ENCODE assay signal across 27 cellular contexts in genomic region chr16:55377840-55378239, GRCh38. TPM values are rescaled to one million over a fixed set of nuclear protein-coding genes. Genes with fewer than 3 reads are reported as not detected.
"Had no signal": no experiment of that assay in that cellular context is flagged by ENCODE, and none has a peak within 500 bp of the region (broad histone marks: within the 10 kb centered on the region; RNA-seq: fewer than 3 reads in every experiment).

No MANE protein-coding gene starts in this region.

- H3K4me3 ChIP-seq: coronary artery, dorsolateral prefrontal cortex, esophagus muscularis mucosa, gastrocnemius medialis, heart right ventricle, lower lobe of right lung, mucosa of descending colon had no signal

- DNase-seq: dermis blood vessel endothelial cell; dorsolateral prefrontal cortex; effector CD4-positive, alpha-beta T cell; effector memory CD4-positive, alpha-beta T cell; foreskin melanocyte; gastrocnemius medialis; glutamatergic neuron; head of caudate nucleus; heart right ventricle; hippocampal formation; left cardiac atrium; left ventricle myocardium superior; lower lobe of right lung; mesenchymal stem cell; mucosa of descending colon; naive B cell had no signal

- H3K36me3 ChIP-seq: esophagus muscularis mucosa, gastrocnemius medialis, heart right ventricle, lower lobe of right lung had no signal

- ATAC-seq: gastrocnemius medialis, heart right ventricle, left cardiac atrium, left lobe of liver, left ventricle myocardium superior, lower lobe of right lung, mucosa of descending colon had no signal

- H3K27ac ChIP-seq: coronary artery, dorsolateral prefrontal cortex, esophagus muscularis mucosa, gastrocnemius medialis, lower lobe of right lung had no signal

- H3K27me3 ChIP-seq: gastrocnemius medialis, heart right ventricle had no signal

- FAIRE-seq: colon, endothelial cell of umbilical vein, islet of Langerhans, keratinocyte had no signal

- H3K4me1 ChIP-seq: gastrocnemius medialis, lower lobe of right lung had no signal

- H3K9me3 ChIP-seq: esophagus muscularis mucosa, gastrocnemius medialis, heart right ventricle, lower lobe of right lung, mucosa of descending colon had no signal

RNA-seq across cellular contexts. Expression of gene IRX6, which starts 53.8 kb away (rescaled TPM):
- total RNA-seq: dermis blood vessel endothelial cell, endothelial cell of umbilical vein, fibroblast of lung, fibroblast of villous mesenchyme, glomerular endothelial cell, left lobe of liver, left ventricle myocardium superior, lung microvascular endothelial cell had no signal
- polyA plus RNA-seq: endothelial cell of umbilical vein, fibroblast of lung, keratinocyte had no signal
